ENCODE assay signal across 8 cellular contexts in the genomic region with DNA sequence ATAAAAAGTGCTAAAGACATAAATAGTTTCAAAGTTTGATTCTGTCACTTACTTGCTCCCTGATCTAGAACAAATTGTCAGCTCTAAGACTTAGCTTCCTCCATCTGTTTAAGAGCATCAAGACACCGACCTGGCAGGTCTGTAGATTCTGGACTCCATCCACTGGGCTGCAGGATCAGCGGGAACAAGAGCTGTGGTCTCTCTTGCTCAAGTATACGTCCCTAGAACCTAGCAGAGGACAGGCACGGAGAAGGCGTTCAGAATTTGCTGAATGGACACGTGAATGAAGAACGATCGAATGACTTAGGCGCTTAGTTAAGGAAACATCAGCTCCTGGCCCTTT. TPM values are rescaled to one million over a fixed set of nuclear protein-coding genes. Genes with fewer than 3 reads are reported as not detected.
DNase-seq lines count a peak whose midpoint lies in the region; ATAC-seq and TF ChIP-seq lines count a peak whose summit lies in the region.

No MANE protein-coding gene starts in this region.

- peak overlapping the region; percentile 58 for H3K4me3 Mint-ChIP-seq in activated T-helper 1 cell treated with anti-CD3 and anti-CD28 coated beads, Interleukin-12 subunit alpha, Interleukin-12 subunit beta, Interleukin-2, Interleukin-4 antibody, amounts not matched to agents 30 ng/mL and 10 ng/mL and 1 ng/mL, durations not matched to agents 14 hours and 24 hours and 36 hours
- peak overlapping the region; percentile 75 to 79 for H3K4me3 Mint-ChIP-seq in stimulated activated naive CD8-positive, alpha-beta T cell treated with anti-CD3 and anti-CD28 coated beads, Interleukin-15, amount 100 ng/mL, for 72 hours

- H3K36me3 Mint-ChIP-seq in activated T-helper 1 cell treated with anti-CD3 and anti-CD28 coated beads, Interleukin-12 subunit alpha, Interleukin-12 subunit beta, Interleukin-2, Interleukin-4 antibody, amounts not matched to agents 30 ng/mL and 10 ng/mL and 1 ng/mL, durations not matched to agents 14 hours and 24 hours and 36 hours (ENCODE audit: low read depth): no peaks in the 10 kb centered on the region

- peaks cover 8% of the 10 kb centered on the region for H3K4me1 Mint-ChIP-seq in activated T-helper 1 cell treated with anti-CD3 and anti-CD28 coated beads, Interleukin-12 subunit alpha, Interleukin-12 subunit beta, Interleukin-2, Interleukin-4 antibody, amounts not matched to agents 30 ng/mL and 10 ng/mL and 1 ng/mL, durations not matched to agents 14 hours and 24 hours and 36 hours (ENCODE audit: low read depth)
- peaks cover 14% of the 10 kb centered on the region for H3K4me1 Mint-ChIP-seq in stimulated activated naive CD8-positive, alpha-beta T cell treated with anti-CD3 and anti-CD28 coated beads, Interleukin-15, amount 100 ng/mL, for 72 hours

- H3K4me3 ChIP-seq in heart right ventricle (peak overlapping the region; percentile 60 to 73 (median 66)), iPS-18a (ENCODE audit: low read length) (peak overlapping the region; percentile 76)

- H3K36me3 ChIP-seq in heart right ventricle (no peaks in the 10 kb centered on the region), iPS-18a (ENCODE audit: control insufficient read depth, low read depth, low read length) (peaks cover 19% of the 10 kb centered on the region)

- no peak for TF ChIP-seq CTCF in heart right ventricle (IDR thresholded peaks at IDR 0.05)

- H3K4me1 ChIP-seq in heart right ventricle (peaks cover 0 to 34% (median 22%) of the 10 kb centered on the region in 9 donors), iPS-18a (ENCODE audit: control insufficient read depth, low read depth, low read length) (peaks cover 8% of the 10 kb centered on the region)

- ATAC-seq in heart right ventricle: peak in 5 of 8 donors; percentile 1 to 16 (median 10)
- ATAC-seq in left ventricle myocardium superior: no peak
- ATAC-seq in stimulated activated naive CD8-positive, alpha-beta T cell treated with anti-CD3 and anti-CD28 coated beads, Interleukin-15, amount 100 ng/mL, for 72 hours: no peak
- ATAC-seq in HG03469 (IDR thresholded peaks at IDR 0.05; ENCODE audit: unreplicated experiment): no peak
- no peak for ATAC-seq in GM19395 (IDR thresholded peaks at IDR 0.05; ENCODE audit: unreplicated experiment)

- H3K27ac Mint-ChIP-seq in activated T-helper 1 cell treated with anti-CD3 and anti-CD28 coated beads, Interleukin-12 subunit alpha, Interleukin-12 subunit beta, Interleukin-2, Interleukin-4 antibody, amounts not matched to agents 30 ng/mL and 10 ng/mL and 1 ng/mL, durations not matched to agents 14 hours and 24 hours and 36 hours: no peak overlapping the region
- H3K27ac Mint-ChIP-seq in stimulated activated naive CD8-positive, alpha-beta T cell treated with anti-CD3 and anti-CD28 coated beads, Interleukin-15, amount 100 ng/mL, for 72 hours: no peak overlapping the region

- no peak for DNase-seq in heart right ventricle
- DNase-seq in left ventricle myocardium superior: no peak
- DNase-seq in activated T-helper 1 cell treated with anti-CD3 and anti-CD28 coated beads, Interleukin-12 subunit alpha, Interleukin-12 subunit beta, Interleukin-2, Interleukin-4 antibody, amounts not matched to agents 30 ng/mL and 10 ng/mL and 1 ng/mL, durations not matched to agents 14 hours and 24 hours and 36 hours (ENCODE audit: low spot score): no peak
- no peak for DNase-seq in stimulated activated naive CD8-positive, alpha-beta T cell treated with anti-CD3 and anti-CD28 coated beads, Interleukin-15, amount 100 ng/mL, for 72 hours
- no peak for DNase-seq in HT-29 (ENCODE audit: low spot score)

- no peaks in the 10 kb centered on the region for H3K9me3 ChIP-seq in heart right ventricle
- no peaks in the 10 kb centered on the region for H3K9me3 ChIP-seq in iPS-18a (ENCODE audit: control insufficient read depth, low read depth, low read length)

- H3K9ac ChIP-seq in iPS-18a (ENCODE audit: low read length): peak overlapping the region; percentile 85

- H3K27me3 ChIP-seq in heart right ventricle (peaks cover 0 to 66% (median 33%) of the 10 kb centered on the region in 7 donors), iPS-18a (ENCODE audit: control insufficient read depth, insufficient read depth, low read length) (no peaks in the 10 kb centered on the region)

- 16 to 20% methylated on average over 9 of the region's 9 CpGs for WGBS in heart right ventricle, 2 donors

- H3K27ac ChIP-seq in heart right ventricle (peak overlapping the region in 9 of 10 donors; percentile 39 to 80 (median 69)), iPS-18a (ENCODE audit: low read length) (no peak overlapping the region)

- no peaks in the 10 kb centered on the region for H3K9me3 Mint-ChIP-seq in activated T-helper 1 cell treated with anti-CD3 and anti-CD28 coated beads, Interleukin-12 subunit alpha, Interleukin-12 subunit beta, Interleukin-2, Interleukin-4 antibody, amounts not matched to agents 30 ng/mL and 10 ng/mL and 1 ng/mL, durations not matched to agents 14 hours and 24 hours and 36 hours
- no peaks in the 10 kb centered on the region for H3K9me3 Mint-ChIP-seq in stimulated activated naive CD8-positive, alpha-beta T cell treated with anti-CD3 and anti-CD28 coated beads, Interleukin-15, amount 100 ng/mL, for 72 hours

- peaks cover 63% of the 10 kb centered on the region for H3K27me3 Mint-ChIP-seq in activated T-helper 1 cell treated with anti-CD3 and anti-CD28 coated beads, Interleukin-12 subunit alpha, Interleukin-12 subunit beta, Interleukin-2, Interleukin-4 antibody, amounts not matched to agents 30 ng/mL and 10 ng/mL and 1 ng/mL, durations not matched to agents 14 hours and 24 hours and 36 hours (ENCODE audit: insufficient read depth)
- H3K27me3 Mint-ChIP-seq in stimulated activated naive CD8-positive, alpha-beta T cell treated with anti-CD3 and anti-CD28 coated beads, Interleukin-15, amount 100 ng/mL, for 72 hours: peaks cover 61% of the 10 kb centered on the region

- intact Hi-C loops in heart right ventricle (cut with DNase I) (no loop called here), left ventricle myocardium superior (cut with micrococcal nuclease) (no loop called here)
- intact Hi-C loops in activated T-helper 1 cell treated with anti-CD3 and anti-CD28 coated beads, Interleukin-12 subunit alpha, Interleukin-12 subunit beta, Interleukin-2, Interleukin-4 antibody, amounts not matched to agents 30 ng/mL and 10 ng/mL and 1 ng/mL, durations not matched to agents 14 hours and 24 hours and 36 hours (cut with micrococcal nuclease): loop anchor here (10.0 kb wide), 1 partner anchor 939 kb away; no protein-coding TSS in a partner anchor

RNA-seq across cellular contexts. Expression of a gene that starts 1.1 kb away (rescaled TPM):
- total RNA-seq in heart right ventricle: 1 to 10 TPM; 2.0 to 5.0 (median 3.6) TPM
- polyA plus RNA-seq in heart right ventricle: 1 to 10 TPM; 2.8 to 7.0 TPM
- 4.0 TPM for total RNA-seq in left ventricle myocardium superior
- total RNA-seq in activated T-helper 1 cell treated with anti-CD3 and anti-CD28 coated beads, Interleukin-12 subunit alpha, Interleukin-12 subunit beta, Interleukin-2, Interleukin-4 antibody, amounts not matched to agents 30 ng/mL and 10 ng/mL and 1 ng/mL, durations not matched to agents 14 hours and 24 hours and 36 hours: 0.07 and 0.49 TPM in 2 replicates
- total RNA-seq in HT-29 (2014; rRNA removed; shearing (Covaris generic)): not detected in 2 replicates

RNA-seq across cellular contexts. Expression of a gene that starts 33.5 kb away (rescaled TPM):
- 10 to 100 TPM; 27.5 to 40.9 (median 31.7) TPM for total RNA-seq in heart right ventricle
- polyA plus RNA-seq in heart right ventricle: 10 to 100 TPM in 1 of 2 donors, 1 to 10 TPM in 1; 9.3 to 18.3 TPM
- total RNA-seq in left ventricle myocardium superior: 31.7 TPM
- total RNA-seq in activated T-helper 1 cell treated with anti-CD3 and anti-CD28 coated beads, Interleukin-12 subunit alpha, Interleukin-12 subunit beta, Interleukin-2, Interleukin-4 antibody, amounts not matched to agents 30 ng/mL and 10 ng/mL and 1 ng/mL, durations not matched to agents 14 hours and 24 hours and 36 hours: 27.9 and 30.1 TPM in 2 replicates
- total RNA-seq in HT-29 (2014; rRNA removed; shearing (Covaris generic)): 17.7 and 20.1 TPM in 2 replicates

Comparison
In these comparisons a context has a peak if more than half of its experiments do, and no peak if none do; other contexts are left out.
1. ATAC-seq: peak in heart right ventricle (5 of 8); none in left ventricle myocardium superior (single experiment), stimulated activated naive CD8-positive, alpha-beta T cell treated with anti-CD3 and anti-CD28 coated beads, Interleukin-15, amount 100 ng/mL, for 72 hours (single experiment), HG03469 (single experiment) and GM19395 (single experiment).